In the genomic region with DNA sequence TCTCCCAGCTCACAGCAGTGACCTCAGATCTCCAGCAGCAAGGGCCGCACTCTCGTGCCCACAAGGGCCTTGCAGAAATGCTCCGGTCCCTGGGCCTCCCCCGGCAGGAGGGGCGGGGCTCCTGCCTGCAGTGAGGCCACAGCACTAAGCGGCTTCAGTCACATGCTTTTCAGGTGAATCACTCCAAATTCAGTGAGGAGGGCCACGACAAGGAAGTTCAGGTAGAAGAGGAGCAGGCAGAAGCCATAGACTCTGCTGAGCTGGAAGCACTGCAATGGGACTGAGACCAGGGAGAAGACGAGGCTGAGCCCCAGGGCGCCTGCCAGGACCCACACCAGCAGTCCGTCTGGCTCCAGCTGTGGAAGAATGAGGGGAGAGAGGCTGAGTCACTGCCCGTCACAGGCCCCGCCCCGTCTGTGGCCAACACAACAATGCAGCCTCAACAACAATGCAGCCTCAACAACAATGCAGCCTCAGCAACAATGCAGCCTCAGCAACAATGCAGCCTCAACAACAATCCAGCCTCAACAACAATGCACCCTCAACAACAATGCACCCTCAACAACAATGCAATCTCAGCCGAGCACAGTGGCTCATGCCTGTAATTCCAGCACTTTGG, we compare ENCODE assay signal across 9 cellular contexts. TPM values are rescaled to one million over a fixed set of nuclear protein-coding genes. Genes with fewer than 3 reads are reported as not detected.
DNase-seq lines count a peak whose midpoint lies in the region; ATAC-seq and TF ChIP-seq lines count a peak whose summit lies in the region.
"Had no signal": no experiment of that assay in that cellular context is flagged by ENCODE, and none has a peak within 500 bp of the region (broad histone marks: within the 10 kb centered on the region; RNA-seq: fewer than 3 reads in every experiment).

No MANE protein-coding gene starts in this region.

- peaks cover 11 to 24% (median 18%) of the 10 kb centered on the region in 7 donors for H3K4me1 Mint-ChIP-seq in naive thymus-derived CD4-positive, alpha-beta T cell
- peaks cover 14% of the 10 kb centered on the region for H3K4me1 Mint-ChIP-seq in activated T-helper 2 cell treated with anti-CD3 and anti-CD28 coated beads, Interferon-gamma antibody, Interleukin-2, Interleukin-4, amounts not matched to agents 10 μg/mL and 5 μg/mL and 100 μg/mL, durations not matched to agents 14 hours and 24 hours and 36 hours (ENCODE audit: low read depth)

- H3K79me2 ChIP-seq in parathyroid adenoma = no peaks in the 10 kb centered on the region

- H3K27ac Mint-ChIP-seq in naive thymus-derived CD4-positive, alpha-beta T cell = peak overlapping the region in 4 of 9 donors; percentile 58 to 69 (median 64)
- H3K27ac Mint-ChIP-seq in activated T-helper 2 cell treated with anti-CD3 and anti-CD28 coated beads, Interferon-gamma antibody, Interleukin-2, Interleukin-4, amounts not matched to agents 10 μg/mL and 5 μg/mL and 100 μg/mL, durations not matched to agents 14 hours and 24 hours and 36 hours = no peak overlapping the region

- peaks cover 19% of the 10 kb centered on the region for H3K4me1 ChIP-seq in parathyroid adenoma
- peaks cover 0 to 14% of the 10 kb centered on the region in 2 donors for H3K4me1 ChIP-seq in naive thymus-derived CD4-positive, alpha-beta T cell (ENCODE audit: control insufficient read depth in 2 of 2, insufficient read depth in 2 of 2, low read length in 2 of 2)

- H3K27me3 ChIP-seq in parathyroid adenoma (ENCODE audit: control insufficient read depth, insufficient read depth, low read length) = no peaks in the 10 kb centered on the region
- no peaks in the 10 kb centered on the region for H3K27me3 ChIP-seq in naive thymus-derived CD4-positive, alpha-beta T cell (ENCODE audit: control insufficient read depth in 2 of 2, insufficient read depth in 2 of 2, low read length in 2 of 2)

- no peak overlapping the region for H3K4me3 Mint-ChIP-seq in naive thymus-derived CD4-positive, alpha-beta T cell
- H3K4me3 Mint-ChIP-seq in activated T-helper 2 cell treated with anti-CD3 and anti-CD28 coated beads, Interferon-gamma antibody, Interleukin-2, Interleukin-4, amounts not matched to agents 10 μg/mL and 5 μg/mL and 100 μg/mL, durations not matched to agents 14 hours and 24 hours and 36 hours (ENCODE audit: low read depth) = no peak overlapping the region
- H3K4me3 Mint-ChIP-seq: neural crest cell had no signal

- peaks cover 0 to 4% (median 0%) of the 10 kb centered on the region in 11 donors for H3K9me3 Mint-ChIP-seq in naive thymus-derived CD4-positive, alpha-beta T cell
- no peaks in the 10 kb centered on the region for H3K9me3 Mint-ChIP-seq in activated T-helper 2 cell treated with anti-CD3 and anti-CD28 coated beads, Interferon-gamma antibody, Interleukin-2, Interleukin-4, amounts not matched to agents 10 μg/mL and 5 μg/mL and 100 μg/mL, durations not matched to agents 14 hours and 24 hours and 36 hours
- H3K9me3 Mint-ChIP-seq: neural crest cell had no signal

- no peaks in the 10 kb centered on the region for H3K36me3 ChIP-seq in parathyroid adenoma (ENCODE audit: control insufficient read depth, insufficient read depth, low read length)
- peaks cover 0 to 77% (median 0%) of the 10 kb centered on the region in 3 experiments for H3K36me3 ChIP-seq in naive thymus-derived CD4-positive, alpha-beta T cell (ENCODE audit: control insufficient read depth in 2 of 3, insufficient read depth in 3 of 3, low read length in 3 of 3)

- H3K27me3 Mint-ChIP-seq in naive thymus-derived CD4-positive, alpha-beta T cell = no peaks in the 10 kb centered on the region
- no peaks in the 10 kb centered on the region for H3K27me3 Mint-ChIP-seq in activated T-helper 2 cell treated with anti-CD3 and anti-CD28 coated beads, Interferon-gamma antibody, Interleukin-2, Interleukin-4, amounts not matched to agents 10 μg/mL and 5 μg/mL and 100 μg/mL, durations not matched to agents 14 hours and 24 hours and 36 hours (ENCODE audit: low read depth)

- CTCF ChIA-PET in RWPE1 (lab: Yijun Ruan, JAX) = no interaction called here
- CTCF ChIA-PET in naive thymus-derived CD4-positive, alpha-beta T cell (lab: Charles Lee) = interaction anchor here (1.2 kb wide), 1 partner anchor 69 kb away, joined by 4 read pairs; no protein-coding TSS in a partner anchor

- no peaks in the 10 kb centered on the region for H3K9me3 ChIP-seq in parathyroid adenoma (ENCODE audit: control insufficient read depth, low read length)
- H3K9me3 ChIP-seq in naive thymus-derived CD4-positive, alpha-beta T cell (ENCODE audit: control insufficient read depth in 2 of 3, low read length in 3 of 3) = no peaks in the 10 kb centered on the region

- intact Hi-C loops in naive thymus-derived CD4-positive, alpha-beta T cell (cut with micrococcal nuclease) = loop anchor here in 1 of 2 donors (5.0 kb wide), 1 partner anchor 67 kb away; no protein-coding TSS in a partner anchor
- intact Hi-C loops in activated T-helper 2 cell treated with anti-CD3 and anti-CD28 coated beads, Interferon-gamma antibody, Interleukin-2, Interleukin-4, amounts not matched to agents 10 μg/mL and 5 μg/mL and 100 μg/mL, durations not matched to agents 14 hours and 24 hours and 36 hours (cut with micrococcal nuclease) = no loop called here

- ATAC-seq in naive thymus-derived CD4-positive, alpha-beta T cell = no peak
- no peak for ATAC-seq in HG02973 (IDR thresholded peaks at IDR 0.05; ENCODE audit: unreplicated experiment)

- DNase-seq in EL = peak; percentile 87
- DNase-seq in RWPE1 (ENCODE audit: low spot score) = peak; percentile 87
- peak; percentile 82 for DNase-seq in fibroblast of the aortic adventitia (ENCODE audit: low read depth)
- no peak for DNase-seq in naive thymus-derived CD4-positive, alpha-beta T cell
- DNase-seq in stimulated activated naive CD4-positive, alpha-beta T cell treated with Interleukin-2 at 50 U/mL for 16 hours (lab: John Stamatoyannopoulos, UW) = no peak
- no peak for DNase-seq in activated T-helper 2 cell treated with anti-CD3 and anti-CD28 coated beads, Interferon-gamma antibody, Interleukin-2, Interleukin-4, amounts not matched to agents 10 μg/mL and 5 μg/mL and 100 μg/mL, durations not matched to agents 14 hours and 24 hours and 36 hours (ENCODE audit: low spot score)

- peak overlapping the region; percentile 61 for H2AFZ ChIP-seq in parathyroid adenoma

- no peak overlapping the region for H3K9ac ChIP-seq in parathyroid adenoma

- H3K36me3 Mint-ChIP-seq in naive thymus-derived CD4-positive, alpha-beta T cell = peaks cover 8 to 27% (median 12%) of the 10 kb centered on the region in 5 donors
- peaks cover 34% of the 10 kb centered on the region for H3K36me3 Mint-ChIP-seq in activated T-helper 2 cell treated with anti-CD3 and anti-CD28 coated beads, Interferon-gamma antibody, Interleukin-2, Interleukin-4, amounts not matched to agents 10 μg/mL and 5 μg/mL and 100 μg/mL, durations not matched to agents 14 hours and 24 hours and 36 hours (ENCODE audit: low read depth)

- POLR2A ChIA-PET in RWPE1 (lab: Yijun Ruan, JAX; ENCODE audit: low non-redundant PET) = no interaction called here
- POLR2A ChIA-PET in naive thymus-derived CD4-positive, alpha-beta T cell (lab: Charles Lee) = no interaction called here

- H3K4me3 ChIP-seq in fibroblast of the aortic adventitia (ENCODE audit: low read depth, low read length) (no peak overlapping the region), parathyroid adenoma (ENCODE audit: low read depth, low read length) (no peak overlapping the region)
- no peak overlapping the region for H3K4me3 ChIP-seq in naive thymus-derived CD4-positive, alpha-beta T cell (ENCODE audit: low read length)

- peak overlapping the region; percentile 76 for H3K27ac ChIP-seq in RWPE1
- H3K27ac ChIP-seq in parathyroid adenoma = no peak overlapping the region
- no peak overlapping the region for H3K27ac ChIP-seq in naive thymus-derived CD4-positive, alpha-beta T cell (ENCODE audit: low read depth, low read length)

- H3K4me2 ChIP-seq in parathyroid adenoma (ENCODE audit: low read length) = no peak overlapping the region

- TF ChIP-seq CTCF in RWPE1 (conservative IDR thresholded peaks at IDR 0.05; ENCODE audit: low read depth) = no peak
- TF ChIP-seq CTCF in fibroblast of the aortic adventitia (IDR thresholded peaks at IDR 0.05; ENCODE audit: insufficient read depth, low read length) = no peak
- TF ChIP-seq CTCF in parathyroid adenoma (IDR thresholded peaks at IDR 0.05) = no peak

RNA-seq across cellular contexts. Expression of a gene that starts 35.2 kb away (rescaled TPM):
- total RNA-seq in fibroblast of the aortic adventitia (ENCODE audit: low replicate concordance) = 11.5 and 30.7 TPM in 2 replicates
- 100 to 1,000 TPM in 4 of 5 experiments, 10 to 100 TPM in 1; 40.9 to 169 (median 140) TPM for total RNA-seq in naive thymus-derived CD4-positive, alpha-beta T cell
- 100 to 1,000 TPM in 1 of 2 donors, 10 to 100 TPM in 1; 68.1 to 144 TPM for polyA plus RNA-seq in naive thymus-derived CD4-positive, alpha-beta T cell
- 20.8 and 23.5 TPM in 2 replicates for total RNA-seq in activated T-helper 2 cell treated with anti-CD3 and anti-CD28 coated beads, Interferon-gamma antibody, Interleukin-2, Interleukin-4, amounts not matched to agents 10 μg/mL and 5 μg/mL and 100 μg/mL, durations not matched to agents 14 hours and 24 hours and 36 hours

RNA-seq across cellular contexts. Expression of a gene that starts 58.7 kb away (rescaled TPM):
- 35.1 and 50.9 TPM in 2 replicates for total RNA-seq in fibroblast of the aortic adventitia (ENCODE audit: low replicate concordance)
- 10 to 100 TPM; 13.2 to 25.4 (median 14.9) TPM for total RNA-seq in naive thymus-derived CD4-positive, alpha-beta T cell
- polyA plus RNA-seq in naive thymus-derived CD4-positive, alpha-beta T cell = 10 to 100 TPM in 1 of 2 donors, 1 to 10 TPM in 1; 7.8 to 10.6 TPM
- total RNA-seq in activated T-helper 2 cell treated with anti-CD3 and anti-CD28 coated beads, Interferon-gamma antibody, Interleukin-2, Interleukin-4, amounts not matched to agents 10 μg/mL and 5 μg/mL and 100 μg/mL, durations not matched to agents 14 hours and 24 hours and 36 hours = 16.2 and 18.6 TPM in 2 replicates

Comparison
In these comparisons a context has a peak if more than half of its experiments do, and no peak if none do; other contexts are left out.
1. DNase-seq: peak in EL (single experiment), RWPE1 (single experiment) and fibroblast of the aortic adventitia (single experiment); none in naive thymus-derived CD4-positive, alpha-beta T cell (0 of 9), stimulated activated naive CD4-positive, alpha-beta T cell treated with Interleukin-2 at 50 U/mL for 16 hours (single experiment) and activated T-helper 2 cell treated with anti-CD3 and anti-CD28 coated beads, Interferon-gamma antibody, Interleukin-2, Interleukin-4, amounts not matched to agents 10 μg/mL and 5 μg/mL and 100 μg/mL, durations not matched to agents 14 hours and 24 hours and 36 hours (single experiment).